ENCODE assay signal across 9 cellular contexts in genomic region chr17:45430006-45430737, GRCh38. TPM values are rescaled to one million over a fixed set of nuclear protein-coding genes. Genes with fewer than 3 reads are reported as not detected.
DNase-seq lines count a peak whose midpoint lies in the region; ATAC-seq and TF ChIP-seq lines count a peak whose summit lies in the region.
"Had no signal": no experiment of that assay in that cellular context is flagged by ENCODE, and none has a peak within 500 bp of the region (broad histone marks: within the 10 kb centered on the region; RNA-seq: fewer than 3 reads in every experiment).

No MANE protein-coding gene starts in this region.

- H3K18ac ChIP-seq in neuronal stem cell (ENCODE audit: low read length): peak overlapping the region; percentile 76

- no peaks in the 10 kb centered on the region for H3K9me3 ChIP-seq in CD8-positive, alpha-beta memory T cell (ENCODE audit: low read length)
- H3K9me3 ChIP-seq in OCI-LY1 (ENCODE audit: low read length) (no peaks in the 10 kb centered on the region), neuronal stem cell (replicated peaks in 1 of 2; ENCODE audit: control insufficient read depth in 2 of 2, insufficient read depth in 1 of 2, low read depth in 1 of 2, low read length in 2 of 2) (peaks cover 0 to 2% of the 10 kb centered on the region in 2 donors), WERI-Rb-1 (ENCODE audit: severe bottlenecking) (no peaks in the 10 kb centered on the region)

- POLR2A ChIA-PET in CD8-positive, alpha-beta memory T cell (lab: Charles Lee): interaction anchor here (1.8 kb wide), 1 partner anchor 10 kb away, joined by 7 read pairs; no protein-coding TSS in a partner anchor

- H3K9me2 ChIP-seq in OCI-LY1 (ENCODE audit: low read depth, low read length): no peaks in the 10 kb centered on the region

- H3K9ac ChIP-seq in OCI-LY1 (ENCODE audit: low read length) (peak overlapping the region; percentile 43; the same call in 1 of the 2 replicates), neuronal stem cell (ENCODE audit: low read depth, low read length, poor library complexity) (no peak overlapping the region)

- H2AK5ac ChIP-seq in neuronal stem cell (ENCODE audit: low read depth, low read length): peak overlapping the region; percentile 81

- no peak overlapping the region for H4K8ac ChIP-seq in neuronal stem cell (ENCODE audit: low read depth, low read length)

- no peak overlapping the region for H4K91ac ChIP-seq in neuronal stem cell (ENCODE audit: low read depth, low read length, poor library complexity)

- H2AFZ ChIP-seq in OCI-LY1 (ENCODE audit: low read length) (no peak overlapping the region; the same call in 1 of the 2 replicates), neuronal stem cell (ENCODE audit: low read length) (peak overlapping the region; percentile 74)

- H3F3A ChIP-seq in OCI-LY1 (ENCODE audit: insufficient read depth, low read length): 0 out of 2 replicates have a peak, but pooled peaks cover 7% of the 10 kb centered on the region

- peak overlapping the region; percentile 85 for H3K23ac ChIP-seq in neuronal stem cell (ENCODE audit: low read depth, low read length, poor library complexity)

- no peaks in the 10 kb centered on the region for H3K9me3 Mint-ChIP-seq in CD8-positive, alpha-beta memory T cell

- no peak for TF ChIP-seq CTCF in OCI-LY1 (IDR thresholded peaks at IDR 0.05; ENCODE audit: low read length)
- no peak for TF ChIP-seq CTCF in WERI-Rb-1 (IDR thresholded peaks at IDR 0.05; ENCODE audit: low read depth, low read length)

- H3K4me1 Mint-ChIP-seq in CD8-positive, alpha-beta memory T cell: peaks cover 22 to 33% (median 22%) of the 10 kb centered on the region in 3 donors

- no peak for ATAC-seq in GM21825 (IDR thresholded peaks at IDR 0.05; ENCODE audit: unreplicated experiment)

- H3K27me3 Mint-ChIP-seq in CD8-positive, alpha-beta memory T cell: no peaks in the 10 kb centered on the region

- H3K27me3 ChIP-seq in CD8-positive, alpha-beta memory T cell (ENCODE audit: insufficient read depth, low read length, poor library complexity, severe bottlenecking): no peaks in the 10 kb centered on the region
- H3K27me3 ChIP-seq in OCI-LY1 (ENCODE audit: insufficient read depth, low read length): no peaks in the 10 kb centered on the region
- peaks cover 34 to 54% (median 54%) of the 10 kb centered on the region in 3 experiments for H3K27me3 ChIP-seq in neuronal stem cell (ENCODE audit: control insufficient read depth in 3 of 3, insufficient read depth in 3 of 3, low read depth in 1 of 3, low read length in 3 of 3)
- H3K27me3 ChIP-seq in WERI-Rb-1 (ENCODE audit: insufficient read depth, low read depth, severe bottlenecking): peaks cover 37% of the 10 kb centered on the region

- H3K79me2 ChIP-seq in OCI-LY1 (ENCODE audit: insufficient read depth, low read length): no peaks in the 10 kb centered on the region

- no peaks in the 10 kb centered on the region for H4K20me1 ChIP-seq in OCI-LY1 (ENCODE audit: insufficient read depth, low read length)

- no CpG with 5 or more reads among the region's 68 CpGs for WGBS in neuronal stem cell (ENCODE audit: extremely low coverage in 2 of 2, insufficient read length in 2 of 2, insufficient replicate concordance in 1 of 2), 2 donors

- H3K4me3 ChIP-seq in CD8-positive, alpha-beta memory T cell (ENCODE audit: low read length): no peak overlapping the region
- H3K4me3 ChIP-seq in OCI-LY1 (ENCODE audit: low read depth, low read length, poor library complexity, severe bottlenecking): peak overlapping the region; percentile 62
- no peak overlapping the region for H3K4me3 ChIP-seq in neuronal stem cell (ENCODE audit: low read length in 2 of 2)
- no peak overlapping the region for H3K4me3 ChIP-seq in WERI-Rb-1 (ENCODE audit: low read depth, low read length)

- no peak overlapping the region for H3K14ac ChIP-seq in neuronal stem cell (ENCODE audit: low read length)

- H3K27ac ChIP-seq in CD8-positive, alpha-beta memory T cell (ENCODE audit: low read depth, low read length): no peak overlapping the region
- H3K27ac ChIP-seq in OCI-LY1 (ENCODE audit: low read depth, low read length, poor library complexity, severe bottlenecking) (no peak overlapping the region), epithelial cell of prostate (peak overlapping the region; percentile 95), neuronal stem cell (replicated peaks; ENCODE audit: low read length) (no peak overlapping the region), WERI-Rb-1 (no peak overlapping the region)

- H3K36me3 Mint-ChIP-seq in CD8-positive, alpha-beta memory T cell: no peaks in the 10 kb centered on the region

- CTCF ChIA-PET in CD8-positive, alpha-beta memory T cell (lab: Charles Lee): no interaction called here

- no peaks in the 10 kb centered on the region for H3K79me1 ChIP-seq in neuronal stem cell (ENCODE audit: low read depth, low read length)

- no peaks in the 10 kb centered on the region for H3K36me3 ChIP-seq in CD8-positive, alpha-beta memory T cell (ENCODE audit: insufficient read depth, low read length)
- peaks cover 2% of the 10 kb centered on the region; the same call in 1 of the 2 replicates for H3K36me3 ChIP-seq in OCI-LY1 (ENCODE audit: insufficient read depth, low read length)
- H3K36me3 ChIP-seq in neuronal stem cell (replicated peaks in 1 of 2; ENCODE audit: control insufficient read depth in 2 of 2, insufficient read depth in 2 of 2, low read length in 2 of 2): no peaks in the 10 kb centered on the region
- H3K36me3 ChIP-seq in WERI-Rb-1: no peaks in the 10 kb centered on the region

- peaks cover 15% of the 10 kb centered on the region for H3K4me1 ChIP-seq in CD8-positive, alpha-beta memory T cell (ENCODE audit: insufficient read depth, low read length)
- H3K4me1 ChIP-seq in OCI-LY1 (ENCODE audit: insufficient read depth, low read length, severe bottlenecking) (peaks cover 40% of the 10 kb centered on the region), neuronal stem cell (ENCODE audit: control insufficient read depth in 2 of 2, insufficient read depth in 1 of 2, low read depth in 1 of 2, low read length in 2 of 2) (peaks cover 7 to 16% of the 10 kb centered on the region in 2 donors)

- H2BK120ac ChIP-seq in neuronal stem cell (ENCODE audit: low read depth, low read length): no peak overlapping the region

- no peak overlapping the region for H3K4ac ChIP-seq in neuronal stem cell (ENCODE audit: low read length)

- H2BK5ac ChIP-seq in neuronal stem cell (ENCODE audit: low read length): no peak overlapping the region

- no peak for DNase-seq in CD8-positive, alpha-beta memory T cell
- DNase-seq in epithelial cell of prostate (ENCODE audit: low read depth, low spot score): no peak
- no peak for DNase-seq in neuronal stem cell (ENCODE audit: low spot score)
- DNase-seq in NCI-H2029 (lab: John Stamatoyannopoulos, UW): no peak
- DNase-seq in NCI-H748 treated with DMSO at 0.1 percent for 48 hours (lab: John Stamatoyannopoulos, UW): no peak
- no peak for DNase-seq in WERI-Rb-1
- DNase-seq: NCI-H1417 treated with DMSO at 0.1 percent for 48 hours had no signal

- peak overlapping the region; percentile 58 for H2BK12ac ChIP-seq in neuronal stem cell (ENCODE audit: low read length)

- H2BK15ac ChIP-seq in neuronal stem cell (ENCODE audit: low read length): peak overlapping the region; percentile 75

- peak overlapping the region; percentile 96 for H3K4me2 ChIP-seq in OCI-LY1 (ENCODE audit: low read length)
- peak overlapping the region; percentile 99 for H3K4me2 ChIP-seq in neuronal stem cell (ENCODE audit: insufficient read depth, low read length, poor library complexity, severe bottlenecking)

- peak overlapping the region in 3 of 8 donors; percentile 15 to 41 (median 20) for H3K27ac Mint-ChIP-seq in CD8-positive, alpha-beta memory T cell

- H3K4me3 Mint-ChIP-seq in CD8-positive, alpha-beta memory T cell: peak overlapping the region; percentile 82 to 91 (median 87)

RNA-seq across cellular contexts. Expression of gene ARHGAP27, which starts 2.5 kb away (rescaled TPM):
- 10 to 100 TPM; 39.9 to 43.8 TPM for total RNA-seq in CD8-positive, alpha-beta memory T cell
- polyA plus RNA-seq in CD8-positive, alpha-beta memory T cell: 32.3 TPM
- polyA plus RNA-seq in neuronal stem cell (2013, experiment 1 of 2): 1.5 TPM
- polyA plus RNA-seq in neuronal stem cell (2013, experiment 2 of 2): 1.4 TPM
